Comparison of ENCODE assay signal across 6 cellular contexts in the genomic region with DNA sequence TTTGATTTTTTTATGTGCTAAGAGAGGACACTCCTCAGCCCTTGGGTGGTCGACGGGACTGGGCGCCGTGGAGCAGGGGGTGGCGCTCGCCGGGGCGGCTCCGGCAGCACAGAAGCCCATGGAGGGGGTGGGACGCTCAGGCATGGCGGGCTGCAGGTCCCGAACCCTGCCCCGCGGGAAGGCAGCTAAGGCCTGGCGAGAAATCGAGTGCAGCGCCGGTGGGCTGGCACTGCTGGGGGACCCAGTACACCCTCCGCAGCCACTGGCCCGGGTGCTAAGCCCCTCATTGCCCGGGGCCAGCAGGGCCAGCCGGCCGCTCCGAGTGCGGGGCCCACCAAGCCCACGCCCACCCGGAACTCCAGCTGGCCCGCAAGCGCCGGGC.
DNase-seq lines count a peak whose midpoint lies in the region; ATAC-seq, FAIRE-seq and TF ChIP-seq lines count a peak whose summit lies in the region.
"Not testable (repeated sequence)": the region's sequence is repeated elsewhere in the genome, so short reads cannot be mapped to it uniquely, and the experiment has no call there.

No MANE protein-coding gene starts in this region.

- BruUV-seq in K562 (replicated peaks; lab: Mats Ljungman, UMichigan) = not testable (repeated sequence)

- not testable (repeated sequence) for H3K4me1 ChIP-seq in K562 (replicated peaks in 1 of 2; ENCODE audit: control insufficient read depth in 2 of 2, insufficient read depth in 2 of 2, low read length in 2 of 2); kidney (ENCODE audit: control insufficient read depth in 1 of 2, insufficient read depth in 1 of 2, low read depth in 1 of 2, low read length in 2 of 2)

- not testable (repeated sequence) for TF ChIP-seq EP300 in K562 (IDR thresholded peaks at IDR 0.05; ENCODE audit: low read length)

- POLR2A ChIA-PET in K562 (lab: Yijun Ruan, JAX) = interaction anchor here (0.8 to 1.2 kb wide), 2 partner anchors 13 to 121 kb away, joined by 3 read pairs; no protein-coding TSS in a partner anchor

- TF ChIP-seq RAD21 in K562 (CRISPR knock-in tag; conservative IDR thresholded peaks at IDR 0.05 in 1 of 2, IDR thresholded peaks at IDR 0.05 in 1 of 2) = not testable (repeated sequence)

- H3K4me2 ChIP-seq in K562 (ENCODE audit: insufficient read depth, low read length) = peak overlapping the region; percentile 71

- H3K79me2 ChIP-seq in K562 (ENCODE audit: control insufficient read depth, insufficient read depth, low read length) = peaks cover 48% of the 10 kb centered on the region

- H3K9me1 ChIP-seq in K562 (ENCODE audit: control insufficient read depth, insufficient read depth, low read length) = not testable (repeated sequence)

- WGBS in K562 (ENCODE audit: insufficient coverage, low coverage, missing lambda C conversion rate) = 4% methylated on average over 21 of the region's 30 CpGs

- intact Hi-C loops in K562 (cut with micrococcal nuclease) = loop anchor here (1.0 kb wide), 1 partner anchor 41 kb away; no protein-coding TSS in a partner anchor
- intact Hi-C loops in kidney (cut with DNase I) = not testable (repeated sequence)

- not testable (repeated sequence) for TF ChIP-seq POLR2A in K562 (conservative IDR thresholded peaks at IDR 0.05)

- ATAC-seq in K562 = peak; percentile 72

- not testable (repeated sequence) for H3K9me3 ChIP-seq in K562 (replicated peaks; ENCODE audit: control insufficient read depth, insufficient read depth, low read depth, low read length); kidney (ENCODE audit: control insufficient read depth in 1 of 2, low read length in 2 of 2)

- not testable (repeated sequence) for TF ChIP-seq CTCF in K562 (IDR thresholded peaks at IDR 0.05 in 2 of 3, conservative IDR thresholded peaks at IDR 0.05 in 1 of 3; ENCODE audit: insufficient read depth in 2 of 3, low read depth in 1 of 3, low read length in 3 of 3); kidney (IDR thresholded peaks at IDR 0.05; ENCODE audit: borderline replicate concordance, extremely low read depth, insufficient read depth)

- in situ Hi-C loops in K562 (cut with MboI) = not testable (repeated sequence)

- CTCF ChIA-PET in K562 (lab: Yijun Ruan, JAX; ENCODE audit: low intra/inter-chr PET ratio) = not testable (repeated sequence)

- FAIRE-seq in K562 (lab: Jason Lieb, UNC); kidney (lab: Jason Lieb, UNC): not testable (repeated sequence)

- H3K27me3 ChIP-seq in K562 (ENCODE audit: control insufficient read depth in 2 of 2, insufficient read depth in 2 of 2, low read length in 2 of 2) = not testable (repeated sequence)

- H2AFZ ChIP-seq in K562 (ENCODE audit: low read depth, low read length) = peak overlapping the region; percentile 57; the same call in 1 of the 2 replicates

- H4K20me1 ChIP-seq in K562 (replicated peaks; ENCODE audit: control insufficient read depth, insufficient read depth, low read length) = not testable (repeated sequence)

- H3K27ac ChIP-seq in K562 (ENCODE audit: extremely low read depth, low read depth, low read length) = peak overlapping the region; percentile 67
- not testable (repeated sequence) for H3K27ac ChIP-seq in kidney (ENCODE audit: low read depth in 2 of 2, low read length in 2 of 2)

- peak overlapping the region; percentile 79 to 89 for H3K9ac ChIP-seq in K562 (ENCODE audit: insufficient read depth in 1 of 2, low read depth in 2 of 2, low read length in 2 of 2)
- not testable (repeated sequence) for H3K9ac ChIP-seq in kidney (ENCODE audit: low read length in 2 of 2)

- DNase-seq in ELF-1 (ENCODE audit: low read depth, low spot score) = peak; percentile 4
- DNase-seq in NCI-H146 (lab: John Stamatoyannopoulos, UW) = peak; percentile 47
- peak; percentile 15 for DNase-seq in NCI-H774 (lab: John Stamatoyannopoulos, UW)
- peak; percentile 54 for DNase-seq in activated effector memory CD4-positive, alpha-beta T cell treated with anti-CD3 and anti-CD28 coated beads, Interleukin-2, amount 50 U/mL, for 16 hours
- DNase-seq in K562 (ENCODE audit: extremely low read depth in 1 of 4, low spot score in 3 of 4) = peak in 1 of 4 experiments; percentile 55
- DNase-seq in kidney = peak; percentile 60

- peak overlapping the region; percentile 61 for H3K4me3 ChIP-seq in K562
- H3K4me3 ChIP-seq in kidney (ENCODE audit: low read length in 2 of 2) = not testable (repeated sequence)

- H3K36me3 ChIP-seq in K562 (ENCODE audit: control insufficient read depth, insufficient read depth, low read length) = peaks cover 19% of the 10 kb centered on the region
- H3K36me3 ChIP-seq in kidney (ENCODE audit: control insufficient read depth in 1 of 2, insufficient read depth in 2 of 2, low read length in 2 of 2) = not testable (repeated sequence)

TF ChIP-seq in K562, 482 proteins besides CTCF, POLR2A, EP300 and RAD21:
- peak; percentile 10 for TF ChIP-seq HMGN3 (IDR thresholded peaks at IDR 0.05; ENCODE audit: borderline replicate concordance, extremely low read depth, insufficient read length, low read depth, low read length)
- peak; percentile 72; the same call in 1 of the 2 replicates for TF ChIP-seq ZBTB7A (IDR thresholded peaks at IDR 0.05; ENCODE audit: borderline replicate concordance, control insufficient read depth, low read depth, low read length)
- TF ChIP-seq, protein P1, sequence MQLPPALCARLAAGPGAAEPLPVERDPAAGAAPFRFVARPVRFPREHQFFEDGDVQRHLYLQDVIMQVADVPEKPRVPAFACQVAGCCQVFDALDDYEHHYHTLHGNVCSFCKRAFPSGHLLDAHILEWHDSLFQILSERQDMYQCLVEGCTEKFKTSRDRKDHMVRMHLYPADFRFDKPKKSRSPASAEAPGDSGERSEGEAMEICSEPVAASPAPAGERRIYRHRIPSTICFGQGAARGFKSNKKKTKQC (CRISPR knock-in tag; IDR thresholded peaks at IDR 0.05) = 0 out of 2 replicates have a peak, but pooled peaks have one; percentile 4
- peak; percentile 87 for TF ChIP-seq ZFX (CRISPR knock-in tag; IDR thresholded peaks at IDR 0.05)
- TF ChIP-seq YY1 (IDR thresholded peaks at IDR 0.05; ENCODE audit: borderline replicate concordance in 1 of 3, control insufficient read depth in 1 of 3, extremely low read depth in 1 of 3, insufficient read depth in 3 of 3, insufficient read length in 1 of 3, insufficient replicate concordance in 2 of 3, low read depth in 1 of 3, low read length in 2 of 3) = peak in 1 of 3 experiments; percentile 52
- TF ChIP-seq PHF8 (IDR thresholded peaks at IDR 0.05; ENCODE audit: borderline replicate concordance, low read length) = peak; percentile 34; the same call in 1 of the 2 replicates
- TF ChIP-seq, protein P2, sequence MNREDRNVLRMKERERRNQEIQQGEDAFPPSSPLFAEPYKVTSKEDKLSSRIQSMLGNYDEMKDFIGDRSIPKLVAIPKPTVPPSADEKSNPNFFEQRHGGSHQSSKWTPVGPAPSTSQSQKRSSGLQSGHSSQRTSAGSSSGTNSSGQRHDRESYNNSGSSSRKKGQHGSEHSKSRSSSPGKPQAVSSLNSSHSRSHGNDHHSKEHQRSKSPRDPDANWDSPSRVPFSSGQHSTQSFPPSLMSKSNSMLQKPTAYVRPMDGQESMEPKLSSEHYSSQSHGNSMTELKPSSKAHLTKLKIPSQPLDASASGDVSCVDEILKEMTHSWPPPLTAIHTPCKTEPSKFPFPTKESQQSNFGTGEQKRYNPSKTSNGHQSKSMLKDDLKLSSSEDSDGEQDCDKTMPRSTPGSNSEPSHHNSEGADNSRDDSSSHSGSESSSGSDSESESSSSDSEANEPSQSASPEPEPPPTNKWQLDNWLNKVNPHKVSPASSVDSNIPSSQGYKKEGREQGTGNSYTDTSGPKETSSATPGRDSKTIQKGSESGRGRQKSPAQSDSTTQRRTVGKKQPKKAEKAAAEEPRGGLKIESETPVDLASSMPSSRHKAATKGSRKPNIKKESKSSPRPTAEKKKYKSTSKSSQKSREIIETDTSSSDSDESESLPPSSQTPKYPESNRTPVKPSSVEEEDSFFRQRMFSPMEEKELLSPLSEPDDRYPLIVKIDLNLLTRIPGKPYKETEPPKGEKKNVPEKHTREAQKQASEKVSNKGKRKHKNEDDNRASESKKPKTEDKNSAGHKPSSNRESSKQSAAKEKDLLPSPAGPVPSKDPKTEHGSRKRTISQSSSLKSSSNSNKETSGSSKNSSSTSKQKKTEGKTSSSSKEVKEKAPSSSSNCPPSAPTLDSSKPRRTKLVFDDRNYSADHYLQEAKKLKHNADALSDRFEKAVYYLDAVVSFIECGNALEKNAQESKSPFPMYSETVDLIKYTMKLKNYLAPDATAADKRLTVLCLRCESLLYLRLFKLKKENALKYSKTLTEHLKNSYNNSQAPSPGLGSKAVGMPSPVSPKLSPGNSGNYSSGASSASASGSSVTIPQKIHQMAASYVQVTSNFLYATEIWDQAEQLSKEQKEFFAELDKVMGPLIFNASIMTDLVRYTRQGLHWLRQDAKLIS (CRISPR knock-in tag; IDR thresholded peaks at IDR 0.05) = 0 out of 2 replicates have a peak, but pooled peaks have one; percentile 69
- TF ChIP-seq TAF1 (IDR thresholded peaks at IDR 0.05; ENCODE audit: control insufficient read depth, extremely low read depth, insufficient read depth, low read length, severe bottlenecking) = peak; percentile 16
